ENCODE assay signal across 8 cellular contexts in genomic region chr15:67146214-67146613, GRCh38.
DNase-seq lines count a peak whose midpoint lies in the region; ATAC-seq and TF ChIP-seq lines count a peak whose summit lies in the region.

No MANE protein-coding gene starts in this region.

- peaks cover 83% of the 10 kb centered on the region for H3K4me1 ChIP-seq in PC-9 (replicated peaks; ENCODE audit: insufficient read depth)
- H3K4me1 ChIP-seq in neuron (ENCODE audit: insufficient read depth, low read length) = peaks cover 78% of the 10 kb centered on the region

- no peak for ATAC-seq in GM18858 (IDR thresholded peaks at IDR 0.05; ENCODE audit: unreplicated experiment)

- H3K79me2 ChIP-seq in PC-9 (ENCODE audit: low read depth) = peaks cover 83% of the 10 kb centered on the region

- no peak for TF ChIP-seq CTCF in PC-9 (conservative IDR thresholded peaks at IDR 0.05)
- TF ChIP-seq CTCF in epithelial cell of esophagus (IDR thresholded peaks at IDR 0.05; ENCODE audit: insufficient read depth, low read depth, low read length, missing control alignments) = no peak

- H3K27ac ChIP-seq in PC-9 = peak overlapping the region; percentile 96

- POLR2A ChIA-PET in PC-9 (lab: Charles Lee; ENCODE audit: unreplicated experiment) = no interaction called here

- H3K4me2 ChIP-seq in PC-9 = peak overlapping the region; percentile 76

- no peaks in the 10 kb centered on the region for H4K20me1 ChIP-seq in PC-9 (ENCODE audit: insufficient read depth)

- intact Hi-C loops in PC-9 (cut with micrococcal nuclease; ENCODE audit: unreplicated experiment) = loop anchor here (5.0 kb wide), 1 partner anchor 106 kb away; the partner anchor contains the start of genes AAGAB and IQCH

- H3F3A ChIP-seq in PC-9 (ENCODE audit: insufficient read depth, low read depth) = peaks cover 79% of the 10 kb centered on the region

- no peaks in the 10 kb centered on the region for H3K36me3 ChIP-seq in PC-9 (ENCODE audit: low read depth)
- no peaks in the 10 kb centered on the region for H3K36me3 ChIP-seq in neuron (ENCODE audit: insufficient read depth, low read length)

- H2AFZ ChIP-seq in PC-9 (no peak overlapping the region), neuron (ENCODE audit: low read depth, low read length) (no peak overlapping the region)

- no peaks in the 10 kb centered on the region for H3K9me2 ChIP-seq in PC-9 (ENCODE audit: insufficient read depth)

- no peaks in the 10 kb centered on the region for H3K9me3 ChIP-seq in PC-9 (ENCODE audit: insufficient read depth, low read depth)
- no peaks in the 10 kb centered on the region for H3K9me3 ChIP-seq in neuron (ENCODE audit: low read length)

- peak; percentile 18 for DNase-seq in COLO668 (lab: John Stamatoyannopoulos, UW; ENCODE audit: unreplicated experiment)
- no peak for DNase-seq in PC-9
- DNase-seq in epithelial cell of esophagus (ENCODE audit: low read depth) = peak; percentile 58
- no peak for DNase-seq in NCI-H1105 treated with DMSO at 0.1 percent for 48 hours (lab: John Stamatoyannopoulos, UW)
- DNase-seq in NCI-H526 treated with DMSO at 0.1 percent for 48 hours (lab: John Stamatoyannopoulos, UW) = no peak
- DNase-seq in NCI-H524 treated with DMSO at 0.1 percent for 48 hours (lab: John Stamatoyannopoulos, UW) = no peak

- CTCF ChIA-PET in PC-9 (lab: Charles Lee) = no interaction called here

- no peak overlapping the region for H3K4me3 ChIP-seq in PC-9
- no peak overlapping the region for H3K4me3 ChIP-seq in epithelial cell of esophagus (ENCODE audit: low read length)
- peak overlapping the region; percentile 34 for H3K4me3 ChIP-seq in neuron (ENCODE audit: low read length)

- no TSS peak for BruUV-seq in PC-9 (replicated peaks; lab: Mats Ljungman, UMichigan)

- no peaks in the 10 kb centered on the region for H3K27me3 ChIP-seq in PC-9 (ENCODE audit: insufficient read depth, low read depth)
- no peaks in the 10 kb centered on the region for H3K27me3 ChIP-seq in neuron (ENCODE audit: insufficient read depth, low read length)

Comparison
In these comparisons a context has a peak if more than half of its experiments do, and no peak if none do; other contexts are left out.
1. DNase-seq: peak in COLO668 (single experiment) and epithelial cell of esophagus (single experiment); none in PC-9 (0 of 2), NCI-H1105 treated with DMSO at 0.1 percent for 48 hours (single experiment), NCI-H526 treated with DMSO at 0.1 percent for 48 hours (single experiment) and NCI-H524 treated with DMSO at 0.1 percent for 48 hours (single experiment).